ENCODE assay signal across 30 cellular contexts in the genomic region with DNA sequence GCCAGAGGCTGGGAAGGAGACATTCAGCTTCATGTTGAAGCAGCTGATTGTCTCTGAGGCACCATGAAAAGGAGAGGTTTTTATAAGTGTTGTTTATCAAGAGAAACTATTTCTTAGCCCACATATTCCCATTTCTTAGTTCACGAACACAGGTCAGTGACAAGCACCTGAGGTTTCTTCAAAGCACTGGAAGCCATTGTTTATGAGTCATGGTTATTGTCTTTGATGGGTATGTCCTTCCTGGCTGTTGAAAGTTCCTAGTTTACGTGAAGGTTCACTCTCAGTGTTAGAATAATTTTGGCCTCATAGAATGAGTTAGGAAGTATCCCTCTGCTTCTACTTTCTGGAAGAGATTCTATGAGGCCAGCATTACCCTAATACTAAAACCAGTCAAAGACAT. TPM values are rescaled to one million over a fixed set of nuclear protein-coding genes. Genes with fewer than 3 reads are reported as not detected.
DNase-seq lines count a peak whose midpoint lies in the region; ATAC-seq, FAIRE-seq and TF ChIP-seq lines count a peak whose summit lies in the region.
"Had no signal": no experiment of that assay in that cellular context is flagged by ENCODE, and none has a peak within 500 bp of the region (broad histone marks: within the 10 kb centered on the region; RNA-seq: fewer than 3 reads in every experiment).

No MANE protein-coding gene starts in this region.

- no peak overlapping the region for H3K4me3 ChIP-seq in PC-9
- H3K4me3 ChIP-seq in bronchial epithelial cell (ENCODE audit: low read depth, low read length): no peak overlapping the region
- H3K4me3 ChIP-seq: dorsolateral prefrontal cortex, SJSA1, thoracic aorta, uterus had no signal

- no peaks in the 10 kb centered on the region for H3K9me3 ChIP-seq in PC-9 (ENCODE audit: insufficient read depth, low read depth)
- H3K9me3 ChIP-seq: SJSA1, thoracic aorta, uterus had no signal

- no peak overlapping the region for H3K4me3 Mint-ChIP-seq in T-helper 1 cell treated with Interleukin-12 subunit alpha and Interleukin-12 subunit beta and Interleukin-4 antibody, amounts not matched to agents 30 μg/mL and 1 μg/mL, for 36 hours
- H3K4me3 Mint-ChIP-seq: stimulated activated naive CD8-positive, alpha-beta T cell treated with anti-CD3 and anti-CD28 coated beads, Interleukin-15, Interleukin-2, amounts not matched to agents 100 ng/mL and 50 ng/mL, for 24 hours had no signal

- CTCF ChIA-PET in PC-9 (lab: Charles Lee): no interaction called here

- no peak overlapping the region for H2AFZ ChIP-seq in PC-9

- H3K27me3 ChIP-seq in PC-9 (ENCODE audit: insufficient read depth, low read depth) (no peaks in the 10 kb centered on the region), bronchial epithelial cell (ENCODE audit: control insufficient read depth, insufficient read depth, low read length) (no peaks in the 10 kb centered on the region)
- H3K27me3 ChIP-seq: dorsolateral prefrontal cortex, SJSA1, uterus had no signal

- peak overlapping the region; percentile 60 for H3K27ac Mint-ChIP-seq in T-helper 1 cell treated with Interleukin-12 subunit alpha and Interleukin-12 subunit beta and Interleukin-4 antibody, amounts not matched to agents 30 μg/mL and 1 μg/mL, for 36 hours
- H3K27ac Mint-ChIP-seq: naive B cell; stimulated activated naive CD8-positive, alpha-beta T cell treated with anti-CD3 and anti-CD28 coated beads, Interleukin-15, Interleukin-2, amounts not matched to agents 100 ng/mL and 50 ng/mL, for 24 hours had no signal

- ATAC-seq in HG03342 (IDR thresholded peaks at IDR 0.05; ENCODE audit: unreplicated experiment) (no peak), Right ventricle myocardium superior (ENCODE audit: poor library complexity) (no peak)
- ATAC-seq: left lobe of liver had no signal

- 0 out of 2 replicates have a peak overlapping the region, but pooled peaks have one; percentile 11 for H3K4me2 ChIP-seq in PC-9

- no TSS peak for BruUV-seq in PC-9 (replicated peaks; lab: Mats Ljungman, UMichigan)

- H3K79me2 ChIP-seq in PC-9 (ENCODE audit: low read depth): no peaks in the 10 kb centered on the region

- H3K27ac ChIP-seq in PC-9: no peak overlapping the region
- H3K27ac ChIP-seq: dorsolateral prefrontal cortex, SJSA1, thoracic aorta, uterus had no signal

- peaks cover 35% of the 10 kb centered on the region for H3K4me1 ChIP-seq in PC-9 (replicated peaks; ENCODE audit: insufficient read depth)
- H3K4me1 ChIP-seq: uterus had no signal

- H3K36me3 ChIP-seq in PC-9 (ENCODE audit: low read depth): no peaks in the 10 kb centered on the region
- no peaks in the 10 kb centered on the region for H3K36me3 ChIP-seq in bronchial epithelial cell (ENCODE audit: control insufficient read depth, insufficient read depth, low read length)
- H3K36me3 ChIP-seq: SJSA1, thoracic aorta, uterus had no signal

- intact Hi-C loops in PC-9 (cut with micrococcal nuclease; ENCODE audit: unreplicated experiment) (no loop called here), Right ventricle myocardium superior (cut with DNase I) (no loop called here)

- DNase-seq in T-helper 1 cell: no peak
- peak; percentile 41 for DNase-seq in DMS53 (lab: John Stamatoyannopoulos, UW)
- peak in 1 of 2 experiments; percentile 46 for DNase-seq in PC-9
- DNase-seq in bronchial epithelial cell (ENCODE audit: low read depth): peak; percentile 29
- no peak for DNase-seq in AG20443 (ENCODE audit: low spot score)
- DNase-seq in Right ventricle myocardium superior: no peak
- DNase-seq: 8988T; activated CD4-positive, alpha-beta T cell treated with anti-CD3 and anti-CD28 coated beads for 48 hours; activated CD8-positive, alpha-beta memory T cell treated with anti-CD3 and anti-CD28 coated beads, Interleukin-2, amount 50 U/mL, for 4 hours; activated effector memory CD4-positive, alpha-beta T cell treated with anti-CD3 and anti-CD28 coated beads, Interleukin-2, amount 50 U/mL, for 16 hours; dorsolateral prefrontal cortex; naive B cell; NCI-H1105 treated with DMSO at 0.1 percent for 48 hours; NCI-H1930; nucleus accumbens; uterus had no signal

- H3F3A ChIP-seq in PC-9 (ENCODE audit: insufficient read depth, low read depth): peaks cover 38% of the 10 kb centered on the region; the same call in 1 of the 2 replicates

- no peak for FAIRE-seq in bronchial epithelial cell (lab: Jason Lieb, UNC)
- FAIRE-seq: GM12891 had no signal

- peaks cover 11% of the 10 kb centered on the region for H3K36me3 Mint-ChIP-seq in T-helper 1 cell treated with Interleukin-12 subunit alpha and Interleukin-12 subunit beta and Interleukin-4 antibody, amounts not matched to agents 30 μg/mL and 1 μg/mL, for 36 hours (ENCODE audit: low read depth)
- H3K36me3 Mint-ChIP-seq: CD4-positive, CD25-positive, alpha-beta regulatory T cell; naive B cell had no signal

- no peaks in the 10 kb centered on the region for H3K9me3 Mint-ChIP-seq in T-helper 1 cell treated with Interleukin-12 subunit alpha and Interleukin-12 subunit beta and Interleukin-4 antibody, amounts not matched to agents 30 μg/mL and 1 μg/mL, for 36 hours
- H3K9me3 Mint-ChIP-seq: naive B cell; stimulated activated naive CD8-positive, alpha-beta T cell treated with anti-CD3 and anti-CD28 coated beads, Interleukin-15, Interleukin-2, amounts not matched to agents 100 ng/mL and 50 ng/mL, for 24 hours had no signal

- no peaks in the 10 kb centered on the region for H3K27me3 Mint-ChIP-seq in T-helper 1 cell treated with Interleukin-12 subunit alpha and Interleukin-12 subunit beta and Interleukin-4 antibody, amounts not matched to agents 30 μg/mL and 1 μg/mL, for 36 hours (ENCODE audit: low read depth)
- H3K27me3 Mint-ChIP-seq: CD4-positive, CD25-positive, alpha-beta regulatory T cell had no signal

- H4K20me1 ChIP-seq in PC-9 (ENCODE audit: insufficient read depth): no peaks in the 10 kb centered on the region

- peaks cover 34% of the 10 kb centered on the region for H3K4me1 Mint-ChIP-seq in T-helper 1 cell treated with Interleukin-12 subunit alpha and Interleukin-12 subunit beta and Interleukin-4 antibody, amounts not matched to agents 30 μg/mL and 1 μg/mL, for 36 hours (ENCODE audit: low read depth)

- no peaks in the 10 kb centered on the region for H3K9me2 ChIP-seq in PC-9 (ENCODE audit: insufficient read depth)

- POLR2A ChIA-PET in PC-9 (lab: Charles Lee; ENCODE audit: unreplicated experiment): interaction anchor here (0.7 kb wide), 1 partner anchor 70 kb away, joined by 3 read pairs; no protein-coding TSS in a partner anchor

- no peak for TF ChIP-seq CTCF in PC-9 (conservative IDR thresholded peaks at IDR 0.05)
- TF ChIP-seq CTCF in bronchial epithelial cell (IDR thresholded peaks at IDR 0.05; ENCODE audit: insufficient read depth, low read length, severe bottlenecking): no peak

RNA-seq across cellular contexts. Expression of a gene that starts 2.9 kb away (rescaled TPM):
- total RNA-seq in PC-9 (2021): 3.1 and 5.0 TPM in 2 replicates
- total RNA-seq in bronchial epithelial cell: 0.26 and 0.64 TPM in 2 replicates
- total RNA-seq in Right ventricle myocardium superior: 0.62 TPM
- total RNA-seq: LHCN-M2, RPMI7951, SJSA1, skeletal muscle tissue had no signal

RNA-seq across cellular contexts. Expression of a gene that starts 22.0 kb away (rescaled TPM):
- total RNA-seq in PC-9 (2021) (10.9 and 12.2 TPM in 2 replicates), bronchial epithelial cell (not detected in 2 replicates), Right ventricle myocardium superior (not detected)
- total RNA-seq: cerebellum, LHCN-M2, pulmonary artery endothelial cell, RPMI7951, SJSA1, skeletal muscle tissue, thoracic aorta, uterus had no signal

RNA-seq across cellular contexts. Expression of a gene that starts 29.3 kb away (rescaled TPM):
- total RNA-seq in PC-9 (2021) (not detected in 2 replicates), bronchial epithelial cell (not detected in 2 replicates), Right ventricle myocardium superior (not detected)
- total RNA-seq: CD4-positive, CD25-positive, alpha-beta regulatory T cell; left lobe of liver; LHCN-M2; pulmonary artery endothelial cell; RPMI7951; SJSA1; skeletal muscle tissue; T-helper 2 cell treated with Interferon-gamma antibody and Interleukin-4, amounts not matched to agents 100 ng/mL and 5 ng/mL, for 36 hours; thoracic aorta had no signal

RNA-seq across cellular contexts. Expression of a gene that starts 37.7 kb away (rescaled TPM):
- total RNA-seq in PC-9 (2021) (not detected in 2 replicates), bronchial epithelial cell (not detected in 2 replicates), Right ventricle myocardium superior (not detected)
- total RNA-seq: CD4-positive, CD25-positive, alpha-beta regulatory T cell; cerebellum; dorsolateral prefrontal cortex; left lobe of liver; LHCN-M2; pulmonary artery endothelial cell; RPMI7951; SJSA1; skeletal muscle tissue; T-helper 2 cell treated with Interferon-gamma antibody and Interleukin-4, amounts not matched to agents 100 ng/mL and 5 ng/mL, for 36 hours; thoracic aorta; uterus had no signal

Comparison
In these comparisons a context has a peak if more than half of its experiments do, and no peak if none do; other contexts are left out.
1. DNase-seq: peak in DMS53 (single experiment) and bronchial epithelial cell (single experiment); none in T-helper 1 cell (0 of 5), AG20443 (single experiment) and Right ventricle myocardium superior (single experiment).
2. RNA of a gene that starts 22.0 kb away (total RNA-seq): 10.9 to 12.2 TPM in PC-9; not detected in Right ventricle myocardium superior (single experiment) and not detected in bronchial epithelial cell; every median in the first group is over 10 times any median in the second.